ENCODE assay signal across 8 cellular contexts in genomic region chr10:23158370-23158769, GRCh38. TPM values are rescaled to one million over a fixed set of nuclear protein-coding genes. Genes with fewer than 3 reads are reported as not detected.
DNase-seq lines count a peak whose midpoint lies in the region; ATAC-seq and TF ChIP-seq lines count a peak whose summit lies in the region.

No MANE protein-coding gene starts in this region.

- H3K36me3 Mint-ChIP-seq in natural killer cell (no peaks in the 10 kb centered on the region), type B pancreatic cell (no peaks in the 10 kb centered on the region)
- H3K36me3 Mint-ChIP-seq in natural killer cell treated with Interleukin-12 subunit alpha and Interleukin-12 subunit beta and Interleukin-15 and Interleukin-18, amount 100 ng/mL, for 72 hours = no peaks in the 10 kb centered on the region

- H3K9me3 Mint-ChIP-seq in natural killer cell (no peaks in the 10 kb centered on the region), type B pancreatic cell (no peaks in the 10 kb centered on the region)
- H3K9me3 Mint-ChIP-seq in natural killer cell treated with Interleukin-12 subunit alpha and Interleukin-12 subunit beta and Interleukin-15 and Interleukin-18, amount 100 ng/mL, for 72 hours = no peaks in the 10 kb centered on the region

- ATAC-seq in natural killer cell (peak; percentile 26 to 64 (median 54)), HG02798 (IDR thresholded peaks at IDR 0.05; ENCODE audit: poor library complexity, unreplicated experiment) (peak; percentile 67)
- no peak for ATAC-seq in natural killer cell treated with Interleukin-12 subunit alpha and Interleukin-12 subunit beta and Interleukin-15 and Interleukin-18, amount 100 ng/mL, for 72 hours

- TF ChIP-seq CTCF in natural killer cell (IDR thresholded peaks at IDR 0.05) (peak; percentile 74), VCaP (conservative IDR thresholded peaks at IDR 0.05) (peak; percentile 86), type B pancreatic cell (conservative IDR thresholded peaks at IDR 0.05) (peak; percentile 90)

- H3K27ac ChIP-seq in VCaP = peak overlapping the region; percentile 15; the same call in 1 of the 2 replicates

- intact Hi-C loops in natural killer cell (cut with micrococcal nuclease) = loop anchor here (5.0 kb wide), 1 partner anchor 1399 kb away; no protein-coding TSS in a partner anchor

- H3K4me1 Mint-ChIP-seq in natural killer cell (no peaks in the 10 kb centered on the region), type B pancreatic cell (ENCODE audit: unreplicated experiment) (peaks cover 7% of the 10 kb centered on the region)
- peaks cover 11% of the 10 kb centered on the region in 2 donors for H3K4me1 Mint-ChIP-seq in natural killer cell treated with Interleukin-12 subunit alpha and Interleukin-12 subunit beta and Interleukin-15 and Interleukin-18, amount 100 ng/mL, for 72 hours (ENCODE audit: low read depth in 2 of 2)

- H3K27ac Mint-ChIP-seq in natural killer cell (no peak overlapping the region), type B pancreatic cell (no peak overlapping the region)
- no peak overlapping the region for H3K27ac Mint-ChIP-seq in natural killer cell treated with Interleukin-12 subunit alpha and Interleukin-12 subunit beta and Interleukin-15 and Interleukin-18, amount 100 ng/mL, for 72 hours

- H3K4me3 Mint-ChIP-seq in natural killer cell (no peak overlapping the region), type B pancreatic cell (peak overlapping the region; percentile 30)
- H3K4me3 Mint-ChIP-seq in natural killer cell treated with Interleukin-12 subunit alpha and Interleukin-12 subunit beta and Interleukin-15 and Interleukin-18, amount 100 ng/mL, for 72 hours = no peak overlapping the region

- H3K27me3 Mint-ChIP-seq in natural killer cell (ENCODE audit: low read depth in 2 of 2) (peaks cover 19 to 49% of the 10 kb centered on the region in 2 donors), type B pancreatic cell (peaks cover 69% of the 10 kb centered on the region)
- H3K27me3 Mint-ChIP-seq in natural killer cell treated with Interleukin-12 subunit alpha and Interleukin-12 subunit beta and Interleukin-15 and Interleukin-18, amount 100 ng/mL, for 72 hours = peaks cover 32 to 44% of the 10 kb centered on the region in 2 donors

- DNase-seq in natural killer cell = no peak
- DNase-seq in natural killer cell treated with Interleukin-12 subunit alpha and Interleukin-12 subunit beta and Interleukin-15 and Interleukin-18, amount 100 ng/mL, for 72 hours (ENCODE audit: low spot score) = no peak
- peak; percentile 66 for DNase-seq in NCI-H146 treated with DMSO at 0.1 percent for 48 hours (lab: John Stamatoyannopoulos, UW; ENCODE audit: unreplicated experiment)
- peak; percentile 75 for DNase-seq in epidermal melanocyte (ENCODE audit: insufficient read length, low spot score)
- DNase-seq in midbrain (lab: John Stamatoyannopoulos, UW) = peak; percentile 77
- no peak for DNase-seq in type B pancreatic cell (ENCODE audit: extremely low spot score, unreplicated experiment)

RNA-seq across cellular contexts. Expression of gene PTF1A, which starts 33.7 kb away (rescaled TPM):
- not detected for total RNA-seq in natural killer cell
- total RNA-seq in natural killer cell treated with Interleukin-12 subunit alpha and Interleukin-12 subunit beta and Interleukin-15 and Interleukin-18, amount 100 ng/mL, for 72 hours = not detected
- 0.51 and 1.4 TPM in 2 replicates for total RNA-seq in type B pancreatic cell (ENCODE audit: low replicate concordance)

Comparison
In these comparisons a context has a peak if more than half of its experiments do, and no peak if none do; other contexts are left out.
1. ATAC-seq: peak in natural killer cell (3 of 3) and HG02798 (single experiment); none in natural killer cell treated with Interleukin-12 subunit alpha and Interleukin-12 subunit beta and Interleukin-15 and Interleukin-18, amount 100 ng/mL, for 72 hours (0 of 2).
2. DNase-seq: peak in NCI-H146 treated with DMSO at 0.1 percent for 48 hours (single experiment), epidermal melanocyte (single experiment) and midbrain (single experiment); none in natural killer cell (single experiment), natural killer cell treated with Interleukin-12 subunit alpha and Interleukin-12 subunit beta and Interleukin-15 and Interleukin-18, amount 100 ng/mL, for 72 hours (single experiment) and type B pancreatic cell (single experiment).
3. Peak in every context shown above with its lines, with median percentiles within 50 percentile points of each other: CTCF ChIP-seq.